ENCODE assay signal across 8 cellular contexts in genomic region chr12:94261781-94262180, GRCh38.
DNase-seq lines count a peak whose midpoint lies in the region; ATAC-seq and TF ChIP-seq lines count a peak whose summit lies in the region.

No MANE protein-coding gene starts in this region.

- H3K27me3 ChIP-seq in rectal smooth muscle tissue (ENCODE audit: control insufficient read depth, insufficient read depth, low read length) = no peaks in the 10 kb centered on the region

- peaks cover 15% of the 10 kb centered on the region for H3K4me1 ChIP-seq in rectal smooth muscle tissue (ENCODE audit: control insufficient read depth, insufficient read depth, low read length)

- H3K9ac ChIP-seq in SK-N-MC (ENCODE audit: insufficient read length) = no peak overlapping the region
- H3K9ac ChIP-seq in rectal smooth muscle tissue (ENCODE audit: low read length) = no peak overlapping the region

- H3K9me3 Mint-ChIP-seq in Calu3 (ENCODE audit: low read depth, unreplicated experiment) = no peaks in the 10 kb centered on the region

- H3K36me3 ChIP-seq in SK-N-MC (ENCODE audit: insufficient read depth, low read length) = no peaks in the 10 kb centered on the region
- H3K36me3 ChIP-seq in rectal smooth muscle tissue (ENCODE audit: control insufficient read depth, insufficient read depth, low read length) = no peaks in the 10 kb centered on the region

- DNase-seq in Calu3 (no peak), SK-N-MC (ENCODE audit: low read depth, low spot score) (no peak), epithelial cell of esophagus (ENCODE audit: low read depth) (no peak), NCI-H1092 treated with DMSO at 0.1 percent for 48 hours (lab: John Stamatoyannopoulos, UW) (no peak), anterior cingulate cortex (lab: John Stamatoyannopoulos, UW) (no peak), amygdala (lab: John Stamatoyannopoulos, UW) (no peak)

- intact Hi-C loops in Calu3 (cut with micrococcal nuclease; ENCODE audit: unreplicated experiment) = no loop called here

- no peak for ATAC-seq in GM18502 (IDR thresholded peaks at IDR 0.05; ENCODE audit: poor library complexity, unreplicated experiment)

- CTCF ChIA-PET in Calu3 (lab: Charles Lee) = interaction anchor here (1.0 kb wide), 1 partner anchor 60 kb away, joined by 4 read pairs; no protein-coding TSS in a partner anchor

- H3K27me3 Mint-ChIP-seq in Calu3 (ENCODE audit: unreplicated experiment) = no peaks in the 10 kb centered on the region

- BruUV-seq in Calu3 (replicated peaks; lab: Mats Ljungman, UMichigan) = no TSS peak

- TF ChIP-seq CTCF in Calu3 (IDR thresholded peaks at IDR 0.05; ENCODE audit: unreplicated experiment) (no peak), epithelial cell of esophagus (IDR thresholded peaks at IDR 0.05; ENCODE audit: insufficient read depth, low read depth, low read length, missing control alignments) (no peak)

- no peaks in the 10 kb centered on the region for H3K4me1 Mint-ChIP-seq in Calu3 (ENCODE audit: low read depth, unreplicated experiment)

- H3K27ac ChIP-seq in SK-N-MC = no peak overlapping the region
- peak overlapping the region; percentile 78 for H3K27ac ChIP-seq in rectal smooth muscle tissue (ENCODE audit: low read depth, low read length)

- H3K4me3 Mint-ChIP-seq in Calu3 (ENCODE audit: low read depth, unreplicated experiment) = peak overlapping the region; percentile 74

- H3K4me3 ChIP-seq in SK-N-MC (peak overlapping the region; percentile 79), epithelial cell of esophagus (ENCODE audit: low read length) (peak overlapping the region; percentile 65), rectal smooth muscle tissue (ENCODE audit: low read length) (peak overlapping the region; percentile 75)

- peaks cover 8% of the 10 kb centered on the region for H3K36me3 Mint-ChIP-seq in Calu3 (ENCODE audit: insufficient read depth, unreplicated experiment)

- H3K9me3 ChIP-seq in SK-N-MC (ENCODE audit: low read depth, low read length) = no peaks in the 10 kb centered on the region

- peak overlapping the region; percentile 85 for H3K27ac Mint-ChIP-seq in Calu3 (ENCODE audit: unreplicated experiment)
